32 cellular contexts compared by ENCODE assay signal in genomic region chr6:34102099-34102656, GRCh38. TPM values are rescaled to one million over a fixed set of nuclear protein-coding genes. Genes with fewer than 3 reads are reported as not detected.
"Had no signal": no experiment of that assay in that cellular context is flagged by ENCODE, and none has a peak within 500 bp of the region (broad histone marks: within the 10 kb centered on the region; RNA-seq: fewer than 3 reads in every experiment).

No MANE protein-coding gene starts in this region.

- H3K4me3 ChIP-seq: ascending aorta, cardiac muscle cell, Peyer's patch had no signal

- H3K27ac ChIP-seq: ascending aorta, cardiac muscle cell, KMS-11, Peyer's patch, VCaP had no signal

- ATAC-seq: activated CD8-positive, alpha-beta memory T cell treated with anti-CD3 and anti-CD28 coated beads, Interleukin-2, amount 10 ng/mL, durations not matched to agents 7 days and 5 days; activated naive CD8-positive, alpha-beta T cell treated with anti-CD3 and anti-CD28 coated beads, Interleukin-2, amount 50 U/mL, for 24 hours; SK-N-SH treated with all-trans-retinoic acid at 6 μM for 48 hours; T-cell; T-helper 17 cell had no signal

- H3K27me3 ChIP-seq: ascending aorta, cardiac muscle cell, Peyer's patch had no signal

- H3K36me3 ChIP-seq: ascending aorta, cardiac muscle cell, Peyer's patch had no signal

- DNase-seq: activated B cell treated with CpG ODN at 0.5 μM for 24 hours; activated CD4-positive, alpha-beta memory T cell treated with anti-CD3 and anti-CD28 coated beads, Interleukin-2, amount 10 ng/mL, durations not matched to agents 7 days and 5 days; activated CD4-positive, alpha-beta T cell treated with anti-CD3 and anti-CD28 coated beads for 1 hour; activated CD4-positive, alpha-beta T cell treated with anti-CD3 and anti-CD28 coated beads for 48 hours; activated CD8-positive, alpha-beta memory T cell treated with anti-CD3 and anti-CD28 coated beads for 24 hours; activated CD8-positive, alpha-beta memory T cell treated with anti-CD3 and anti-CD28 coated beads, Interleukin-2, amount 10 ng/mL, durations not matched to agents 7 days and 5 days; activated CD8-positive, alpha-beta memory T cell treated with anti-CD3 and anti-CD28 coated beads, Interleukin-2, amount 50 U/mL, for 48 hours; activated effector memory CD4-positive, alpha-beta T cell treated with Interleukin-2 at 50 U/mL for 16 hours; activated naive CD4-positive, alpha-beta T cell treated with anti-CD3 and anti-CD28 coated beads, Interleukin-2, amount 10 ng/mL, durations not matched to agents 7 days and 5 days; activated naive CD8-positive, alpha-beta T cell treated with anti-CD3 and anti-CD28 coated beads, Interleukin-2, amount 50 U/mL, for 24 hours; activated T-cell treated with anti-CD3 and anti-CD28 coated beads, Interleukin-2, amount 50 U/mL, for 48 hours; NCI-H1092 treated with DMSO at 0.1 percent for 48 hours; NCI-H146; NCI-H187; NCI-H2081; NCI-H2171 treated with DMSO at 0.1 percent for 48 hours; NCI-H2227 treated with DMSO at 0.1 percent for 48 hours; NCI-H446 treated with DMSO at 0.1 percent for 48 hours; NCI-H524; Peyer's patch; RPMI8226; SIG-M5; T-cell; T-helper 17 cell; T-helper 9 cell had no signal

- H3K4me1 ChIP-seq: ascending aorta, Peyer's patch had no signal

- H3K9me3 ChIP-seq: ascending aorta, Peyer's patch had no signal

RNA-seq across cellular contexts. Expression of gene GRM4, which starts 43.7 kb away (rescaled TPM):
- total RNA-seq: activated B cell treated with CpG ODN at 0.5 μM for 24 hours; activated CD4-positive, alpha-beta memory T cell treated with anti-CD3 and anti-CD28 coated beads, Interleukin-2, amount 10 ng/mL, durations not matched to agents 7 days and 5 days; activated CD8-positive, alpha-beta memory T cell treated with anti-CD3 and anti-CD28 coated beads, Interleukin-2, amount 10 ng/mL, durations not matched to agents 7 days and 5 days; ascending aorta; LHCN-M2; Peyer's patch; SK-MEL-5; T-helper 17 cell had no signal
